Comparison of ENCODE assay signal across 8 cellular contexts in the genomic region with DNA sequence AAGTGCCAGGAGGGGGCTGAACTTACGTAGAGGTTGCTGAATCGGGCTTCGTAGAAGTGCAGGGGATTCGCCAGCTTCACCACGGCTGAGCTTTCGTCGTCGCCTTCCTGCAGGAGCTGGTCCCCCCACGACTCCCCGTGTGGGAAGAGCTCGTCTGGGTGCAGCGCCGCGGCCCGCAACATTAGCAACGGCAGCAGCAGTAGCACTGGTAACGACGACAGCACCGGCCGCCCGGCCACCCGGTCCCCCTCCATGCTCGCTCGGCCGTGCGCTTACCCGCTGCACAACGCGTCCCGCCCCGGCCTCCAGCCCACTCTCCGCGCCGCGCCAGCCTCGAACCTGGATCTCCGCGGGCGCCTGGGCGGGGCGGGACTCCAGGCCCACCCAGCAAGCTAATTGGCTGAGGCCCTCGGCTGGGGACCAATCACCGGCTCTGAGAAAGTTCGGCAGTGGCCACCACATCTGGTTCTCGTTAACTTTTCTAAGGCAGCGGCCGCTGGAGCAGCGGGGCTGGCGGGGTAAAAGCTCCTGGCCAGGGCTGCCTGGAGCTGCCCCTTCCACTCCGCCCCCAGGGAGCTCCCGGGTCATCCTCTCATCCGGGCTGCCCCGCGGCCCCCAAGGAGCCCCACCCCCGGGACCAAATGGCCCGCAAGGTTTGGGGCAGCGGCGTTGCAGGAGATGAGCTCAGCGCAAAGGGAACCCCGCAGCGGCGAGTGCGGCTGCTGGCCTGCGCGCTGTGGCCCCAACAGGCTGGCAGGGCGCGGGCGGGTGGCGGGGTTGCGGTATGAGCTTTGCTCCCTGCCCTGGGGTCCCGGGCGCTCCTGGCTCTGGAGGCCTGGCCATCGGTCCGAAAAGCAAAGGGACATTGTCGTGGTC. TPM values are rescaled to one million over a fixed set of nuclear protein-coding genes. Genes with fewer than 3 reads are reported as not detected.
DNase-seq lines count a peak whose midpoint lies in the region; ATAC-seq and TF ChIP-seq lines count a peak whose summit lies in the region.

A gene with protein sequence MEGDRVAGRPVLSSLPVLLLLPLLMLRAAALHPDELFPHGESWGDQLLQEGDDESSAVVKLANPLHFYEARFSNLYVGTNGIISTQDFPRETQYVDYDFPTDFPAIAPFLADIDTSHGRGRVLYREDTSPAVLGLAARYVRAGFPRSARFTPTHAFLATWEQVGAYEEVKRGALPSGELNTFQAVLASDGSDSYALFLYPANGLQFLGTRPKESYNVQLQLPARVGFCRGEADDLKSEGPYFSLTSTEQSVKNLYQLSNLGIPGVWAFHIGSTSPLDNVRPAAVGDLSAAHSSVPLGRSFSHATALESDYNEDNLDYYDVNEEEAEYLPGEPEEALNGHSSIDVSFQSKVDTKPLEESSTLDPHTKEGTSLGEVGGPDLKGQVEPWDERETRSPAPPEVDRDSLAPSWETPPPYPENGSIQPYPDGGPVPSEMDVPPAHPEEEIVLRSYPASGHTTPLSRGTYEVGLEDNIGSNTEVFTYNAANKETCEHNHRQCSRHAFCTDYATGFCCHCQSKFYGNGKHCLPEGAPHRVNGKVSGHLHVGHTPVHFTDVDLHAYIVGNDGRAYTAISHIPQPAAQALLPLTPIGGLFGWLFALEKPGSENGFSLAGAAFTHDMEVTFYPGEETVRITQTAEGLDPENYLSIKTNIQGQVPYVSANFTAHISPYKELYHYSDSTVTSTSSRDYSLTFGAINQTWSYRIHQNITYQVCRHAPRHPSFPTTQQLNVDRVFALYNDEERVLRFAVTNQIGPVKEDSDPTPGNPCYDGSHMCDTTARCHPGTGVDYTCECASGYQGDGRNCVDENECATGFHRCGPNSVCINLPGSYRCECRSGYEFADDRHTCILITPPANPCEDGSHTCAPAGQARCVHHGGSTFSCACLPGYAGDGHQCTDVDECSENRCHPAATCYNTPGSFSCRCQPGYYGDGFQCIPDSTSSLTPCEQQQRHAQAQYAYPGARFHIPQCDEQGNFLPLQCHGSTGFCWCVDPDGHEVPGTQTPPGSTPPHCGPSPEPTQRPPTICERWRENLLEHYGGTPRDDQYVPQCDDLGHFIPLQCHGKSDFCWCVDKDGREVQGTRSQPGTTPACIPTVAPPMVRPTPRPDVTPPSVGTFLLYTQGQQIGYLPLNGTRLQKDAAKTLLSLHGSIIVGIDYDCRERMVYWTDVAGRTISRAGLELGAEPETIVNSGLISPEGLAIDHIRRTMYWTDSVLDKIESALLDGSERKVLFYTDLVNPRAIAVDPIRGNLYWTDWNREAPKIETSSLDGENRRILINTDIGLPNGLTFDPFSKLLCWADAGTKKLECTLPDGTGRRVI (N-terminal part only) (minus strand): TSS at position 319 of the 876 bp plus-strand sequence. CDS start 65 bp downstream, at position 254.

- TF ChIP-seq CTCF in MM.1S (IDR thresholded peaks at IDR 0.05; ENCODE audit: low read length), result no peak
- no peak for TF ChIP-seq CTCF in fibroblast of villous mesenchyme (IDR thresholded peaks at IDR 0.05; ENCODE audit: insufficient read depth, low read depth, low read length)
- TF ChIP-seq CTCF in subcutaneous adipose tissue (IDR thresholded peaks at IDR 0.05; ENCODE audit: low read depth), result no peak

- no peaks in the 10 kb centered on the region for H3K4me1 ChIP-seq in MM.1S (ENCODE audit: low read length)

- H3K9me3 ChIP-seq in MM.1S (replicated peaks; ENCODE audit: insufficient read depth, low read length), result no peaks in the 10 kb centered on the region

- H3F3A ChIP-seq in MM.1S (ENCODE audit: insufficient read depth, low read length), result no peaks in the 10 kb centered on the region

- H4K20me1 ChIP-seq in MM.1S (ENCODE audit: insufficient read depth, low read length), result no peaks in the 10 kb centered on the region

- peak within 1 kb of the TSS; percentile 63 for H2AFZ ChIP-seq in MM.1S (ENCODE audit: low read length)

- H3K4me3 ChIP-seq in MM.1S (ENCODE audit: low read length) (peak within 1 kb of the TSS; percentile 57), fibroblast of villous mesenchyme (ENCODE audit: low read depth, low read length) (peak within 1 kb of the TSS; percentile 96)

- intact Hi-C loops in activated T-helper 2 cell treated with anti-CD3 and anti-CD28 coated beads, Interferon-gamma antibody, Interleukin-2, Interleukin-4, amounts not matched to agents 10 μg/mL and 5 μg/mL and 100 μg/mL, durations not matched to agents 14 hours and 24 hours and 36 hours (cut with micrococcal nuclease), result no loop called here

- H3K9me3 Mint-ChIP-seq in activated T-helper 2 cell treated with anti-CD3 and anti-CD28 coated beads, Interferon-gamma antibody, Interleukin-2, Interleukin-4, amounts not matched to agents 10 μg/mL and 5 μg/mL and 100 μg/mL, durations not matched to agents 14 hours and 24 hours and 36 hours, result no peaks in the 10 kb centered on the region
- peaks cover 0 to 2% (median 2%) of the 10 kb centered on the region in 7 donors for H3K9me3 Mint-ChIP-seq in naive B cell

- no peaks in the 10 kb centered on the region for H3K9me2 ChIP-seq in MM.1S (replicated peaks; ENCODE audit: insufficient read depth, low read length)

- H3K4me3 Mint-ChIP-seq in activated T-helper 2 cell treated with anti-CD3 and anti-CD28 coated beads, Interferon-gamma antibody, Interleukin-2, Interleukin-4, amounts not matched to agents 10 μg/mL and 5 μg/mL and 100 μg/mL, durations not matched to agents 14 hours and 24 hours and 36 hours (ENCODE audit: low read depth), result peak within 1 kb of the TSS; percentile 57
- peak within 1 kb of the TSS; percentile 67 to 88 (median 80) for H3K4me3 Mint-ChIP-seq in naive B cell

- no peak within 1 kb of the TSS for H3K27ac Mint-ChIP-seq in activated T-helper 2 cell treated with anti-CD3 and anti-CD28 coated beads, Interferon-gamma antibody, Interleukin-2, Interleukin-4, amounts not matched to agents 10 μg/mL and 5 μg/mL and 100 μg/mL, durations not matched to agents 14 hours and 24 hours and 36 hours
- H3K27ac Mint-ChIP-seq in naive B cell, result peak within 1 kb of the TSS in 1 of 6 donors; percentile 69

- H3K79me2 ChIP-seq in MM.1S (ENCODE audit: low read length), result no peaks in the 10 kb centered on the region

- peaks cover 26% of the 10 kb centered on the region for H3K4me1 Mint-ChIP-seq in activated T-helper 2 cell treated with anti-CD3 and anti-CD28 coated beads, Interferon-gamma antibody, Interleukin-2, Interleukin-4, amounts not matched to agents 10 μg/mL and 5 μg/mL and 100 μg/mL, durations not matched to agents 14 hours and 24 hours and 36 hours (ENCODE audit: low read depth)
- peaks cover 9 to 28% (median 18%) of the 10 kb centered on the region in 3 donors for H3K4me1 Mint-ChIP-seq in naive B cell

- H3K36me3 ChIP-seq in MM.1S (replicated peaks; ENCODE audit: insufficient read depth, low read length), result no peaks in the 10 kb centered on the region

- peaks cover 60% of the 10 kb centered on the region for H3K27me3 Mint-ChIP-seq in activated T-helper 2 cell treated with anti-CD3 and anti-CD28 coated beads, Interferon-gamma antibody, Interleukin-2, Interleukin-4, amounts not matched to agents 10 μg/mL and 5 μg/mL and 100 μg/mL, durations not matched to agents 14 hours and 24 hours and 36 hours (ENCODE audit: low read depth)
- H3K27me3 Mint-ChIP-seq in naive B cell, result peaks cover 27 to 44% (median 28%) of the 10 kb centered on the region in 3 donors

- no peak within 1 kb of the TSS for H3K9ac ChIP-seq in MM.1S (ENCODE audit: low read length)

- H3K4me2 ChIP-seq in MM.1S (ENCODE audit: low read depth, low read length), result peak within 1 kb of the TSS; percentile 87

- H3K36me3 Mint-ChIP-seq in activated T-helper 2 cell treated with anti-CD3 and anti-CD28 coated beads, Interferon-gamma antibody, Interleukin-2, Interleukin-4, amounts not matched to agents 10 μg/mL and 5 μg/mL and 100 μg/mL, durations not matched to agents 14 hours and 24 hours and 36 hours (ENCODE audit: low read depth), result no peaks in the 10 kb centered on the region
- H3K36me3 Mint-ChIP-seq in naive B cell, result peaks cover 0 to 3% of the 10 kb centered on the region in 2 donors

- H3K27ac ChIP-seq in MM.1S (ENCODE audit: low read length), result no peak within 1 kb of the TSS

- ATAC-seq in naive B cell (ENCODE audit: low read depth in 2 of 2), result peak; percentile 54 to 56

- no peaks in the 10 kb centered on the region for H3K27me3 ChIP-seq in MM.1S (replicated peaks; ENCODE audit: insufficient read depth, low read length)

- DNase-seq in ELF-1 (ENCODE audit: low read depth, low spot score), result peak; percentile 93
- no peak for DNase-seq in MM.1S
- DNase-seq in activated T-helper 2 cell treated with anti-CD3 and anti-CD28 coated beads, Interferon-gamma antibody, Interleukin-2, Interleukin-4, amounts not matched to agents 10 μg/mL and 5 μg/mL and 100 μg/mL, durations not matched to agents 14 hours and 24 hours and 36 hours (ENCODE audit: low spot score), result peak; percentile 34
- peak; percentile 98 for DNase-seq in fibroblast of villous mesenchyme (ENCODE audit: low read depth)
- DNase-seq in naive B cell, result peak; percentile 26
- no peak for DNase-seq in SHP77 (lab: John Stamatoyannopoulos, UW)
- DNase-seq in NOMO-1 treated with DMSO at 0.1 percent for 48 hours (lab: John Stamatoyannopoulos, UW; ENCODE audit: unreplicated experiment), result no peak

RNA-seq across cellular contexts. Expression of the gene that starts here (rescaled TPM):
- 0.14 and 0.37 TPM in 2 replicates for total RNA-seq in activated T-helper 2 cell treated with anti-CD3 and anti-CD28 coated beads, Interferon-gamma antibody, Interleukin-2, Interleukin-4, amounts not matched to agents 10 μg/mL and 5 μg/mL and 100 μg/mL, durations not matched to agents 14 hours and 24 hours and 36 hours
- total RNA-seq in fibroblast of villous mesenchyme (146 and 259 TPM in 2 replicates), subcutaneous adipose tissue (10 to 100 TPM in 3 of 4 donors, 1 to 10 TPM in 1; 8.2 to 75.5 (median 17.6) TPM)
- polyA plus RNA-seq in naive B cell (ENCODE audit: low read depth in 6 of 6), result 1 to 10 TPM in 1 of 6 donors, under 1 TPM in 4, not detected in 1; 0.52 to 1.7 (median 0.77) TPM

Comparison
In these comparisons a context has a peak if more than half of its experiments do, and no peak if none do; other contexts are left out.
1. Peak in DNase-seq in activated T-helper 2 cell treated with anti-CD3 and anti-CD28 coated beads, Interferon-gamma antibody, Interleukin-2, Interleukin-4, amounts not matched to agents 10 μg/mL and 5 μg/mL and 100 μg/mL, durations not matched to agents 14 hours and 24 hours and 36 hours; RNA of the gene not detected or under 1 TPM.
2. DNase-seq: peak in ELF-1 (single experiment), fibroblast of villous mesenchyme (single experiment) and naive B cell (single experiment); none in MM.1S (single experiment), SHP77 (0 of 2) and NOMO-1 treated with DMSO at 0.1 percent for 48 hours (single experiment).